In genomic region chr7:117470777-117471176, GRCh38 we compare ENCODE assay signal across 10 cellular contexts. TPM values are rescaled to one million over a fixed set of nuclear protein-coding genes. Genes with fewer than 3 reads are reported as not detected.
DNase-seq lines count a peak whose midpoint lies in the region; ATAC-seq and TF ChIP-seq lines count a peak whose summit lies in the region.
"Had no signal": no experiment of that assay in that cellular context is flagged by ENCODE, and none has a peak within 500 bp of the region (broad histone marks: within the 10 kb centered on the region; RNA-seq: fewer than 3 reads in every experiment).

No MANE protein-coding gene starts in this region.

- H3K36me3 ChIP-seq in right atrium auricular region, result no peaks in the 10 kb centered on the region

- H3K4me1 ChIP-seq in right atrium auricular region, result no peaks in the 10 kb centered on the region

- DNase-seq in Right ventricle myocardium inferior (ENCODE audit: missing footprints) (peak; percentile 67), right atrium auricular region (ENCODE audit: low spot score) (no peak), NCI-H2029 (lab: John Stamatoyannopoulos, UW) (peak; percentile 15), medulla oblongata (ENCODE audit: extremely low spot score) (no peak), NCI-H446 treated with DMSO at 0.1 percent for 48 hours (lab: John Stamatoyannopoulos, UW) (no peak)
- DNase-seq in stimulated activated naive CD8-positive, alpha-beta T cell treated with anti-CD3 and anti-CD28 coated beads, Interleukin-15, amount 100 ng/mL, for 72 hours, result no peak
- DNase-seq: activated naive CD8-positive, alpha-beta T cell treated with anti-CD3 and anti-CD28 coated beads, Interleukin-2, amount 50 U/mL, for 24 hours; NCI-H2171 treated with DMSO at 0.1 percent for 48 hours had no signal

- no peak overlapping the region for H3K27ac Mint-ChIP-seq in stimulated activated naive CD8-positive, alpha-beta T cell treated with anti-CD3 and anti-CD28 coated beads, Interleukin-15, amount 100 ng/mL, for 72 hours
- H3K27ac Mint-ChIP-seq: activated naive CD8-positive, alpha-beta T cell treated with anti-CD3 and anti-CD28 coated beads, Interleukin-2, amount 50 U/mL, for 24 hours had no signal

- TF ChIP-seq CTCF in right atrium auricular region (IDR thresholded peaks at IDR 0.05), result no peak

- H3K4me1 Mint-ChIP-seq in stimulated activated naive CD8-positive, alpha-beta T cell treated with anti-CD3 and anti-CD28 coated beads, Interleukin-15, amount 100 ng/mL, for 72 hours, result no peaks in the 10 kb centered on the region
- H3K4me1 Mint-ChIP-seq: activated naive CD8-positive, alpha-beta T cell treated with anti-CD3 and anti-CD28 coated beads, Interleukin-2, amount 50 U/mL, for 24 hours had no signal

- H3K4me3 Mint-ChIP-seq in stimulated activated naive CD8-positive, alpha-beta T cell treated with anti-CD3 and anti-CD28 coated beads, Interleukin-15, amount 100 ng/mL, for 72 hours, result no peak overlapping the region
- H3K4me3 Mint-ChIP-seq: activated naive CD8-positive, alpha-beta T cell treated with anti-CD3 and anti-CD28 coated beads, Interleukin-2, amount 50 U/mL, for 24 hours had no signal

- H3K4me3 ChIP-seq in right atrium auricular region, result no peak overlapping the region

- no peak overlapping the region for H3K27ac ChIP-seq in right atrium auricular region

- no peaks in the 10 kb centered on the region for H3K9me3 ChIP-seq in right atrium auricular region

- no peaks in the 10 kb centered on the region for H3K27me3 Mint-ChIP-seq in stimulated activated naive CD8-positive, alpha-beta T cell treated with anti-CD3 and anti-CD28 coated beads, Interleukin-15, amount 100 ng/mL, for 72 hours
- H3K27me3 Mint-ChIP-seq: activated naive CD8-positive, alpha-beta T cell treated with anti-CD3 and anti-CD28 coated beads, Interleukin-2, amount 50 U/mL, for 24 hours had no signal

- intact Hi-C loops in Right ventricle myocardium inferior (cut with DNase I), result no loop called here

- peak; percentile 80 for ATAC-seq in Right ventricle myocardium inferior
- peak; percentile 64 for ATAC-seq in HG02763 (IDR thresholded peaks at IDR 0.05; ENCODE audit: unreplicated experiment)
- no peak for ATAC-seq in HG03457 (IDR thresholded peaks at IDR 0.05; ENCODE audit: unreplicated experiment)
- no peak for ATAC-seq in stimulated activated naive CD8-positive, alpha-beta T cell treated with anti-CD3 and anti-CD28 coated beads, Interleukin-15, amount 100 ng/mL, for 72 hours
- ATAC-seq: activated naive CD8-positive, alpha-beta T cell treated with anti-CD3 and anti-CD28 coated beads, Interleukin-2, amount 50 U/mL, for 24 hours had no signal

- no peaks in the 10 kb centered on the region for H3K27me3 ChIP-seq in right atrium auricular region

- H3K9me3 Mint-ChIP-seq in stimulated activated naive CD8-positive, alpha-beta T cell treated with anti-CD3 and anti-CD28 coated beads, Interleukin-15, amount 100 ng/mL, for 72 hours, result no peaks in the 10 kb centered on the region
- H3K9me3 Mint-ChIP-seq: activated naive CD8-positive, alpha-beta T cell treated with anti-CD3 and anti-CD28 coated beads, Interleukin-2, amount 50 U/mL, for 24 hours had no signal

RNA-seq across cellular contexts. Expression of gene CFTR, which starts 9.0 kb away (rescaled TPM):
- total RNA-seq in Right ventricle myocardium inferior, result 0.87 TPM
- 1 to 10 TPM in 1 of 2 donors, under 1 TPM in 1; 0.67 to 1.3 TPM for total RNA-seq in right atrium auricular region

RNA-seq across cellular contexts. Expression of gene ASZ1, which starts 43.5 kb away (rescaled TPM):
- total RNA-seq in Right ventricle myocardium inferior, result not detected
- total RNA-seq in right atrium auricular region, result not detected

Comparison
In these comparisons a context has a peak if more than half of its experiments do, and no peak if none do; other contexts are left out.
1. DNase-seq: peak in Right ventricle myocardium inferior (single experiment) and NCI-H2029 (single experiment); none in right atrium auricular region (single experiment), medulla oblongata (single experiment), stimulated activated naive CD8-positive, alpha-beta T cell treated with anti-CD3 and anti-CD28 coated beads, Interleukin-15, amount 100 ng/mL, for 72 hours (0 of 2) and NCI-H446 treated with DMSO at 0.1 percent for 48 hours (single experiment).
2. ATAC-seq: peak in Right ventricle myocardium inferior (single experiment) and HG02763 (single experiment); none in HG03457 (single experiment) and stimulated activated naive CD8-positive, alpha-beta T cell treated with anti-CD3 and anti-CD28 coated beads, Interleukin-15, amount 100 ng/mL, for 72 hours (single experiment).